8 cellular contexts compared by ENCODE assay signal in genomic region chr2:210445116-210445707, GRCh38. TPM values are rescaled to one million over a fixed set of nuclear protein-coding genes. Genes with fewer than 3 reads are reported as not detected.
A peak's percentile ranks its signal among the peaks of the same experiment; 100 is the strongest.
DNase-seq lines count a peak whose midpoint lies in the region; ATAC-seq, FAIRE-seq and TF ChIP-seq lines count a peak whose summit lies in the region.

No MANE protein-coding gene starts in this region.

- H3K4me3 ChIP-seq in fibroblast of the aortic adventitia (ENCODE audit: low read depth, low read length) (no peak overlapping the region), stomach (no peak overlapping the region)

- no peaks in the 10 kb centered on the region for H3K4me1 ChIP-seq in stomach

- WGBS in stomach, 5 donors = 45 to 51% (median 49%) methylated on average over 3 of the region's 3 CpGs

- H3K36me3 ChIP-seq in stomach = peaks cover 2 to 35% (median 27%) of the 10 kb centered on the region in 4 donors

- TF ChIP-seq CTCF in fibroblast of the aortic adventitia (IDR thresholded peaks at IDR 0.05; ENCODE audit: insufficient read depth, low read length) (peak; percentile 65), stomach (IDR thresholded peaks at IDR 0.05) (peak in 5 of 7 experiments; percentile 18 to 69 (median 34))

- no peak for TF ChIP-seq POLR2A in stomach (IDR thresholded peaks at IDR 0.05)

- no peak overlapping the region for H3K27ac ChIP-seq in stomach

- H3K27me3 ChIP-seq in stomach = no peaks in the 10 kb centered on the region

- peaks cover 0 to 14% (median 5%) of the 10 kb centered on the region in 4 donors for H3K9me3 ChIP-seq in stomach

- intact Hi-C loops in stomach (cut with DNase I; ENCODE audit: low total_unique reads) = no loop called here

- peak; percentile 7 for DNase-seq in NCI-H2107 treated with DMSO at 0.1 percent for 48 hours (lab: John Stamatoyannopoulos, UW; ENCODE audit: unreplicated experiment)
- no peak for DNase-seq in NCI-H2107 (lab: John Stamatoyannopoulos, UW)
- peak; percentile 37 for DNase-seq in RCC 7860 (ENCODE audit: low spot score)
- peak; percentile 40 for DNase-seq in fibroblast of the aortic adventitia (ENCODE audit: low read depth)
- no peak for DNase-seq in stomach
- DNase-seq in stimulated activated CD4-positive, alpha-beta T cell treated with anti-CD3 and anti-CD28 coated beads, Interleukin-4, amount 100 ng/mL, for 1 hour = no peak

- no peak for TF ChIP-seq EP300 in stomach (IDR thresholded peaks at IDR 0.05)

- ATAC-seq in HG03342 (IDR thresholded peaks at IDR 0.05; ENCODE audit: unreplicated experiment) (peak; percentile 57), HG03196 (IDR thresholded peaks at IDR 0.05; ENCODE audit: unreplicated experiment) (no peak)

- FAIRE-seq in RCC 7860 (lab: Jason Lieb, UNC) = peak; percentile 74

RNA-seq across cellular contexts. Expression of gene LANCL1, which starts 31.3 kb away (rescaled TPM):
- total RNA-seq in fibroblast of the aortic adventitia (ENCODE audit: low replicate concordance) (46.0 and 58.2 TPM in 2 replicates), stomach (10 to 100 TPM in 4 of 5 donors, under 1 TPM in 1; 0.87 to 49.6 (median 42.9) TPM)
- polyA plus RNA-seq in stomach = 10 to 100 TPM; 10.7 to 14.8 (median 13.2) TPM

Comparison
In these comparisons a context has a peak if more than half of its experiments do, and no peak if none do; other contexts are left out.
1. DNase-seq: peak in NCI-H2107 treated with DMSO at 0.1 percent for 48 hours (single experiment), RCC 7860 (single experiment) and fibroblast of the aortic adventitia (single experiment); none in NCI-H2107 (single experiment), stomach (single experiment) and stimulated activated CD4-positive, alpha-beta T cell treated with anti-CD3 and anti-CD28 coated beads, Interleukin-4, amount 100 ng/mL, for 1 hour (single experiment).